ENCODE assay signal across 8 cellular contexts in genomic region chr16:85054948-85055502, GRCh38. TPM values are rescaled to one million over a fixed set of nuclear protein-coding genes. Genes with fewer than 3 reads are reported as not detected.
DNase-seq lines count a peak whose midpoint lies in the region; ATAC-seq and TF ChIP-seq lines count a peak whose summit lies in the region.
"Had no signal": no experiment of that assay in that cellular context is flagged by ENCODE, and none has a peak within 500 bp of the region (broad histone marks: within the 10 kb centered on the region; RNA-seq: fewer than 3 reads in every experiment).

No MANE protein-coding gene starts in this region.

- no peak overlapping the region for H3K9ac ChIP-seq in KMS-11

- H3K27me3 Mint-ChIP-seq in immature natural killer cell (ENCODE audit: low read depth in 3 of 3) = peaks cover 7 to 20% (median 17%) of the 10 kb centered on the region in 3 donors
- no peaks in the 10 kb centered on the region for H3K27me3 Mint-ChIP-seq in stimulated activated naive CD8-positive, alpha-beta T cell treated with anti-CD3 and anti-CD28 coated beads, Interleukin-15, amount 100 ng/mL, for 72 hours

- H3K4me3 Mint-ChIP-seq in immature natural killer cell = peak overlapping the region; percentile 31 to 81 (median 73)
- peak overlapping the region; percentile 80 to 81 for H3K4me3 Mint-ChIP-seq in stimulated activated naive CD8-positive, alpha-beta T cell treated with anti-CD3 and anti-CD28 coated beads, Interleukin-15, amount 100 ng/mL, for 72 hours

- no peaks in the 10 kb centered on the region for H3K79me2 ChIP-seq in KMS-11 (ENCODE audit: insufficient read depth, low read depth)

- H2AFZ ChIP-seq in KMS-11 (ENCODE audit: low read depth) = no peak overlapping the region

- no peak for DNase-seq in activated naive CD4-positive, alpha-beta T cell treated with anti-CD3 and anti-CD28 coated beads, Interleukin-2, amount 50 U/mL, for 72 hours (ENCODE audit: low spot score in 2 of 2)
- DNase-seq in immature natural killer cell (no peak), NCI-H526 treated with DMSO at 0.1 percent for 48 hours (lab: John Stamatoyannopoulos, UW) (no peak), MV-4-11 (lab: John Stamatoyannopoulos, UW) (no peak), HPDE6-E6E7 (ENCODE audit: extremely low spot score) (no peak)
- DNase-seq in stimulated activated naive CD8-positive, alpha-beta T cell treated with anti-CD3 and anti-CD28 coated beads, Interleukin-15, amount 100 ng/mL, for 72 hours = no peak
- DNase-seq: NCI-H1092 treated with DMSO at 0.1 percent for 48 hours had no signal

- no peak for TF ChIP-seq CTCF in KMS-11 (conservative IDR thresholded peaks at IDR 0.05; ENCODE audit: low read depth, low read length)

- H3K4me1 ChIP-seq in KMS-11 (ENCODE audit: low read depth, poor library complexity, severe bottlenecking) = peaks cover 14% of the 10 kb centered on the region

- no peaks in the 10 kb centered on the region for H3K36me3 Mint-ChIP-seq in activated naive CD4-positive, alpha-beta T cell treated with anti-CD3 and anti-CD28 coated beads, Interleukin-2, amount 50 U/mL, for 72 hours
- peaks cover 0 to 10% (median 0%) of the 10 kb centered on the region in 3 donors for H3K36me3 Mint-ChIP-seq in immature natural killer cell

- ATAC-seq in activated naive CD4-positive, alpha-beta T cell treated with anti-CD3 and anti-CD28 coated beads, Interleukin-2, amount 50 U/mL, for 72 hours = no peak
- no peak for ATAC-seq in stimulated activated naive CD8-positive, alpha-beta T cell treated with anti-CD3 and anti-CD28 coated beads, Interleukin-15, amount 100 ng/mL, for 72 hours

- no peak overlapping the region for H3K27ac ChIP-seq in KMS-11

- no peaks in the 10 kb centered on the region for H3K9me3 Mint-ChIP-seq in activated naive CD4-positive, alpha-beta T cell treated with anti-CD3 and anti-CD28 coated beads, Interleukin-2, amount 50 U/mL, for 72 hours
- H3K9me3 Mint-ChIP-seq in immature natural killer cell = no peaks in the 10 kb centered on the region
- no peaks in the 10 kb centered on the region for H3K9me3 Mint-ChIP-seq in stimulated activated naive CD8-positive, alpha-beta T cell treated with anti-CD3 and anti-CD28 coated beads, Interleukin-15, amount 100 ng/mL, for 72 hours

- H3K4me3 ChIP-seq in KMS-11 (IDR thresholded peaks at IDR 0.05; ENCODE audit: insufficient read depth, low read depth, low read length) = no peak overlapping the region

- H3K27me3 ChIP-seq in KMS-11 (ENCODE audit: insufficient read depth, low read depth) = no peaks in the 10 kb centered on the region

- no peaks in the 10 kb centered on the region for H4K20me1 ChIP-seq in KMS-11 (ENCODE audit: insufficient read depth)

- H3K4me1 Mint-ChIP-seq in immature natural killer cell = peaks cover 34 to 39% of the 10 kb centered on the region in 2 donors
- peaks cover 57% of the 10 kb centered on the region for H3K4me1 Mint-ChIP-seq in stimulated activated naive CD8-positive, alpha-beta T cell treated with anti-CD3 and anti-CD28 coated beads, Interleukin-15, amount 100 ng/mL, for 72 hours

- no peaks in the 10 kb centered on the region for H3K36me3 ChIP-seq in KMS-11 (ENCODE audit: insufficient read depth)

- H3K27ac Mint-ChIP-seq in activated naive CD4-positive, alpha-beta T cell treated with anti-CD3 and anti-CD28 coated beads, Interleukin-2, amount 50 U/mL, for 72 hours = peak overlapping the region; percentile 82 to 84
- H3K27ac Mint-ChIP-seq in immature natural killer cell = peak overlapping the region; percentile 76 to 96 (median 90)
- peak overlapping the region; percentile 86 to 98 for H3K27ac Mint-ChIP-seq in stimulated activated naive CD8-positive, alpha-beta T cell treated with anti-CD3 and anti-CD28 coated beads, Interleukin-15, amount 100 ng/mL, for 72 hours

- H3K4me2 ChIP-seq in KMS-11 = peak overlapping the region; percentile 55

RNA-seq across cellular contexts. Expression of gene KIAA0513, which starts 27.4 kb away (rescaled TPM):
- 10 to 100 TPM in 1 of 2 donors, 1 to 10 TPM in 1; 5.5 to 15.0 TPM for total RNA-seq in activated naive CD4-positive, alpha-beta T cell treated with anti-CD3 and anti-CD28 coated beads, Interleukin-2, amount 50 U/mL, for 72 hours
- polyA plus RNA-seq in immature natural killer cell = 1 to 10 TPM in 2 of 3 donors, under 1 TPM in 1; 0.11 to 8.7 (median 4.4) TPM

RNA-seq across cellular contexts. Expression of gene ZDHHC7, which starts 43.7 kb away (rescaled TPM):
- total RNA-seq in activated naive CD4-positive, alpha-beta T cell treated with anti-CD3 and anti-CD28 coated beads, Interleukin-2, amount 50 U/mL, for 72 hours = 10 to 100 TPM; 24.2 to 24.9 TPM
- 10 to 100 TPM; 28.2 to 46.6 (median 37.2) TPM for polyA plus RNA-seq in immature natural killer cell

RNA-seq across cellular contexts. Expression of gene CIBAR2, which starts 57.2 kb away (rescaled TPM):
- not detected for total RNA-seq in activated naive CD4-positive, alpha-beta T cell treated with anti-CD3 and anti-CD28 coated beads, Interleukin-2, amount 50 U/mL, for 72 hours
- under 1 TPM in 1 of 3 donors, not detected in 2; 0.71 TPM for polyA plus RNA-seq in immature natural killer cell
